In the genomic region with DNA sequence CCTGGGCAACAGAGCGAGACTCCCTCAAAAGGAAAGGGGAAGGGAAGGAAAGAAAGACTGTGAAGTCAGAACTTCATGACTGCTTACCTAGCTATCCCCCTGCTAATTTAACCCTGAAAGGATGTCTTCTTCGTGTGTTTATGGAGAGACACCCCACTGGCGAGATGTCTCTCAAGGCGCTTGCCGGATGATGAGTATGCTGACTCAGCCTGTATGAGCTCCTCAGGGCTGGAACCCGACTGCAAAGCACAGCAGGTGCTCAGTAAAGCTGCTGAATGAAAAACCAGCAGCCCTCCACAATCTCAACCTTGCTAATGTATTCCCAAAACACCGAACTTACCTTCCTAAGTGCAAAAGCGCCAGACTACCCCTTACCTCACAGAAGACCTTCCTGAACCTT, we compare ENCODE assay signal across 14 cellular contexts. TPM values are rescaled to one million over a fixed set of nuclear protein-coding genes. Genes with fewer than 3 reads are reported as not detected.
DNase-seq lines count a peak whose midpoint lies in the region; ATAC-seq, FAIRE-seq and TF ChIP-seq lines count a peak whose summit lies in the region.
"Had no signal": no experiment of that assay in that cellular context is flagged by ENCODE, and none has a peak within 500 bp of the region (broad histone marks: within the 10 kb centered on the region; RNA-seq: fewer than 3 reads in every experiment).

No MANE protein-coding gene starts in this region.

- no peak for TF ChIP-seq RAD21 in K562 (CRISPR knock-in tag; conservative IDR thresholded peaks at IDR 0.05 in 1 of 2, IDR thresholded peaks at IDR 0.05 in 1 of 2)

- in situ Hi-C loops in K562 (cut with MboI) = no loop called here

- H3K79me2 ChIP-seq in K562 (ENCODE audit: control insufficient read depth, insufficient read depth, low read length) = peaks cover 73% of the 10 kb centered on the region

- H3K9me3 ChIP-seq in HUES48 (ENCODE audit: control insufficient read depth, insufficient read depth, low read length) (peaks cover 8% of the 10 kb centered on the region), K562 (replicated peaks; ENCODE audit: control insufficient read depth, insufficient read depth, low read depth, low read length) (peaks cover 10% of the 10 kb centered on the region)
- H3K9me3 ChIP-seq: neutrophil had no signal

- DNase-seq in activated CD8-positive, alpha-beta memory T cell treated with anti-CD3 and anti-CD28 coated beads for 24 hours = peak; percentile 38
- DNase-seq in activated CD8-positive, alpha-beta memory T cell treated with anti-CD3 and anti-CD28 coated beads, Interleukin-2, amount 50 U/mL, for 4 hours = no peak
- DNase-seq in K562 (ENCODE audit: extremely low read depth in 1 of 4, low spot score in 3 of 4) = no peak
- DNase-seq in neural crest cell (ENCODE audit: low read depth, low spot score) = no peak
- no peak for DNase-seq in KG1 (lab: John Stamatoyannopoulos, UW)
- DNase-seq in RKO (ENCODE audit: low spot score) = no peak
- DNase-seq: NCI-H1436, NCI-H446, SIG-M5 had no signal

- peaks cover 4% of the 10 kb centered on the region for H3K9me3 Mint-ChIP-seq in neural crest cell

- H3K27ac Mint-ChIP-seq in neural crest cell (ENCODE audit: unreplicated experiment) = no peak overlapping the region

- TF ChIP-seq EP300 in K562 (IDR thresholded peaks at IDR 0.05; ENCODE audit: low read length) = no peak

- BruUV-seq in K562 (replicated peaks; lab: Mats Ljungman, UMichigan) = no TSS peak

- FAIRE-seq in K562 (lab: Jason Lieb, UNC) = no peak
- FAIRE-seq: H54 had no signal

- H3K36me3 ChIP-seq in HUES48 (ENCODE audit: control insufficient read depth, insufficient read depth, low read length) (peaks cover 10% of the 10 kb centered on the region; the same call in 1 of the 2 replicates), K562 (ENCODE audit: control insufficient read depth, insufficient read depth, low read length) (peaks cover 31% of the 10 kb centered on the region)
- H3K36me3 ChIP-seq: neutrophil had no signal

- no peak overlapping the region for H2AFZ ChIP-seq in K562 (ENCODE audit: low read depth, low read length)
- H2AFZ ChIP-seq: hepatocyte had no signal

- TF ChIP-seq CTCF in K562 (IDR thresholded peaks at IDR 0.05 in 2 of 3, conservative IDR thresholded peaks at IDR 0.05 in 1 of 3; ENCODE audit: insufficient read depth in 2 of 3, low read depth in 1 of 3, low read length in 3 of 3) (no peak), neural crest cell (conservative IDR thresholded peaks at IDR 0.05) (no peak)

- peak overlapping the region; percentile 91 for H3K4me3 Mint-ChIP-seq in neural crest cell

- no peak overlapping the region for H3K4me2 ChIP-seq in K562 (ENCODE audit: insufficient read depth, low read length)

- peaks cover 14% of the 10 kb centered on the region for H3K4me1 ChIP-seq in HUES48 (ENCODE audit: control insufficient read depth, insufficient read depth, low read length)
- peaks cover 12 to 16% of the 10 kb centered on the region in 2 experiments; a peak in 4 of 5 replicates for H3K4me1 ChIP-seq in K562 (replicated peaks in 1 of 2; ENCODE audit: control insufficient read depth in 2 of 2, insufficient read depth in 2 of 2, low read length in 2 of 2)

- peak overlapping the region; percentile 7 for H3K4me3 ChIP-seq in HUES48 (ENCODE audit: low read depth, low read length)
- H3K4me3 ChIP-seq in K562 = no peak overlapping the region
- H3K4me3 ChIP-seq: hepatocyte had no signal

- H3K27me3 Mint-ChIP-seq in neural crest cell (ENCODE audit: low read depth) = no peaks in the 10 kb centered on the region

- POLR2A ChIA-PET in K562 (lab: Yijun Ruan, JAX) = interaction anchor here (0.6 to 4.6 kb wide), 2 partner anchors 10 to 45 kb away, joined by 4 to 31 read pairs; no protein-coding TSS in a partner anchor

- no peaks in the 10 kb centered on the region for H3K9me1 ChIP-seq in K562 (ENCODE audit: control insufficient read depth, insufficient read depth, low read length)

- CTCF ChIA-PET in K562 (lab: Yijun Ruan, JAX; ENCODE audit: low intra/inter-chr PET ratio) = no interaction called here

- H3K36me3 Mint-ChIP-seq in neural crest cell (ENCODE audit: low read depth) = peaks cover 28% of the 10 kb centered on the region

- peaks cover 26% of the 10 kb centered on the region for H3K4me1 Mint-ChIP-seq in neural crest cell

- WGBS in K562 (ENCODE audit: insufficient coverage, low coverage, missing lambda C conversion rate) = 84% methylated on average over 7 of the region's 8 CpGs

- H3K9ac ChIP-seq in HUES48 (ENCODE audit: low read depth, low read length) (no peak overlapping the region), K562 (ENCODE audit: insufficient read depth in 1 of 2, low read depth in 2 of 2, low read length in 2 of 2) (no peak overlapping the region)

- intact Hi-C loops in K562 (cut with micrococcal nuclease) = no loop called here

- H3K27ac ChIP-seq in HUES48 (ENCODE audit: low read depth, low read length) = peak overlapping the region; percentile 77
- no peak overlapping the region for H3K27ac ChIP-seq in K562 (ENCODE audit: extremely low read depth, low read depth, low read length)
- H3K27ac ChIP-seq: hepatocyte, neutrophil had no signal

- ATAC-seq in K562 (no peak), HG02623 (IDR thresholded peaks at IDR 0.05; ENCODE audit: unreplicated experiment) (no peak)

- no peaks in the 10 kb centered on the region for H3K27me3 ChIP-seq in HUES48 (ENCODE audit: control insufficient read depth, insufficient read depth, low read length)
- no peaks in the 10 kb centered on the region for H3K27me3 ChIP-seq in K562 (ENCODE audit: control insufficient read depth in 2 of 2, insufficient read depth in 2 of 2, low read length in 2 of 2)
- H3K27me3 ChIP-seq: hepatocyte, neutrophil had no signal

- TF ChIP-seq POLR2A in K562 (conservative IDR thresholded peaks at IDR 0.05) = no peak

- H4K20me1 ChIP-seq in K562 (replicated peaks; ENCODE audit: control insufficient read depth, insufficient read depth, low read length) = peaks cover 3% of the 10 kb centered on the region; the same call in 1 of the 2 replicates

TF ChIP-seq in K562, 482 proteins besides CTCF, POLR2A, EP300 and RAD21:
- TF ChIP-seq SAP30 (IDR thresholded peaks at IDR 0.05; ENCODE audit: borderline replicate concordance, insufficient read depth, low read depth, low read length, poor library complexity, severe bottlenecking) = no peak
- TF ChIP-seq HNRNPK (IDR thresholded peaks at IDR 0.05; ENCODE audit: low read depth, low read length, poor library complexity, severe bottlenecking) = no peak
- TF ChIP-seq C11orf30 (IDR thresholded peaks at IDR 0.05; ENCODE audit: low read depth) = peak; percentile 33; the same call in 1 of the 2 replicates
- TF ChIP-seq, protein P1, sequence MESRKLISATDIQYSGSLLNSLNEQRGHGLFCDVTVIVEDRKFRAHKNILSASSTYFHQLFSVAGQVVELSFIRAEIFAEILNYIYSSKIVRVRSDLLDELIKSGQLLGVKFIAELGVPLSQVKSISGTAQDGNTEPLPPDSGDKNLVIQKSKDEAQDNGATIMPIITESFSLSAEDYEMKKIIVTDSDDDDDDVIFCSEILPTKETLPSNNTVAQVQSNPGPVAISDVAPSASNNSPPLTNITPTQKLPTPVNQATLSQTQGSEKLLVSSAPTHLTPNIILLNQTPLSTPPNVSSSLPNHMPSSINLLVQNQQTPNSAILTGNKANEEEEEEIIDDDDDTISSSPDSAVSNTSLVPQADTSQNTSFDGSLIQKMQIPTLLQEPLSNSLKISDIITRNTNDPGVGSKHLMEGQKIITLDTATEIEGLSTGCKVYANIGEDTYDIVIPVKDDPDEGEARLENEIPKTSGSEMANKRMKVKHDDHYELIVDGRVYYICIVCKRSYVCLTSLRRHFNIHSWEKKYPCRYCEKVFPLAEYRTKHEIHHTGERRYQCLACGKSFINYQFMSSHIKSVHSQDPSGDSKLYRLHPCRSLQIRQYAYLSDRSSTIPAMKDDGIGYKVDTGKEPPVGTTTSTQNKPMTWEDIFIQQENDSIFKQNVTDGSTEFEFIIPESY (CRISPR knock-in tag; IDR thresholded peaks at IDR 0.05) = peak; percentile 67
- TF ChIP-seq ZNF316 (IDR thresholded peaks at IDR 0.05) = peak; percentile 58

RNA-seq across cellular contexts. Expression of a gene that starts 2.3 kb away (rescaled TPM):
- 151 and 164 TPM in 2 replicates for total RNA-seq in K562 (2011; cell fraction: chromatin; rRNA removed; ENCODE audit: low replicate concordance)
- total RNA-seq in K562 (2011; cell fraction: nucleolus; rRNA removed) = 64.0 and 71.8 TPM in 2 replicates
- 86.6 and 97.9 TPM in 2 replicates for total RNA-seq in K562 (2011; cell fraction: nucleoplasm; rRNA removed)
- 9.4 and 10.7 TPM in 2 replicates for total RNA-seq in K562 (2014; rRNA removed)
- 11.5 and 13.6 TPM in 2 replicates for total RNA-seq in K562 (2014; rRNA removed; fragmentation: Illumina TruSeq; extraction: Trizol)
- 12.2 and 12.7 TPM in 2 replicates for total RNA-seq in K562 (2015; rRNA removed; fragmentation: Illumina TruSeq; extraction: Trizol)
- 25.6 and 27.6 TPM in 2 replicates for total RNA-seq in K562 (2021)
- 11.7 and 16.6 TPM in 2 replicates for polyA plus RNA-seq in K562 (2011; rRNA removed)
- 10.4 and 11.1 TPM in 2 replicates for polyA plus RNA-seq in K562 (2011; cell fraction: cytosol; rRNA removed)
- polyA plus RNA-seq in K562 (2011; cell fraction: nucleus; rRNA removed) = 97.6 and 134 TPM in 2 replicates
- polyA plus RNA-seq in K562 (2012) = 13.5 and 14.1 TPM in 2 replicates
- polyA plus RNA-seq in K562 (2014; fragmentation: Illumina TruSeq; extraction: Trizol) = 14.3 and 16.8 TPM in 2 replicates
- polyA plus RNA-seq in K562 (2014; fragmentation: Nextera tagmentation; extraction: Ambion mirVana) = 1 to 10 TPM; 4.3 to 4.6 TPM
- 13.0 TPM in 2 replicates for polyA plus RNA-seq in K562 (2014; rRNA removed)
- 35.5 and 36.9 TPM in 2 replicates for polyA minus RNA-seq in K562 (2011; rRNA and poly(A)+ RNA removed)
- polyA minus RNA-seq in K562 (2011; cell fraction: cytosol; rRNA and poly(A)+ RNA removed) = 28.7 and 28.9 TPM in 2 replicates
- 34.3 and 60.0 TPM in 2 replicates for polyA minus RNA-seq in K562 (2011; cell fraction: nucleus; rRNA and poly(A)+ RNA removed)
- total RNA-seq in neural crest cell = 73.5 and 78.1 TPM in 2 replicates
